Comparison of ENCODE assay signal across 8 cellular contexts in the genomic region with DNA sequence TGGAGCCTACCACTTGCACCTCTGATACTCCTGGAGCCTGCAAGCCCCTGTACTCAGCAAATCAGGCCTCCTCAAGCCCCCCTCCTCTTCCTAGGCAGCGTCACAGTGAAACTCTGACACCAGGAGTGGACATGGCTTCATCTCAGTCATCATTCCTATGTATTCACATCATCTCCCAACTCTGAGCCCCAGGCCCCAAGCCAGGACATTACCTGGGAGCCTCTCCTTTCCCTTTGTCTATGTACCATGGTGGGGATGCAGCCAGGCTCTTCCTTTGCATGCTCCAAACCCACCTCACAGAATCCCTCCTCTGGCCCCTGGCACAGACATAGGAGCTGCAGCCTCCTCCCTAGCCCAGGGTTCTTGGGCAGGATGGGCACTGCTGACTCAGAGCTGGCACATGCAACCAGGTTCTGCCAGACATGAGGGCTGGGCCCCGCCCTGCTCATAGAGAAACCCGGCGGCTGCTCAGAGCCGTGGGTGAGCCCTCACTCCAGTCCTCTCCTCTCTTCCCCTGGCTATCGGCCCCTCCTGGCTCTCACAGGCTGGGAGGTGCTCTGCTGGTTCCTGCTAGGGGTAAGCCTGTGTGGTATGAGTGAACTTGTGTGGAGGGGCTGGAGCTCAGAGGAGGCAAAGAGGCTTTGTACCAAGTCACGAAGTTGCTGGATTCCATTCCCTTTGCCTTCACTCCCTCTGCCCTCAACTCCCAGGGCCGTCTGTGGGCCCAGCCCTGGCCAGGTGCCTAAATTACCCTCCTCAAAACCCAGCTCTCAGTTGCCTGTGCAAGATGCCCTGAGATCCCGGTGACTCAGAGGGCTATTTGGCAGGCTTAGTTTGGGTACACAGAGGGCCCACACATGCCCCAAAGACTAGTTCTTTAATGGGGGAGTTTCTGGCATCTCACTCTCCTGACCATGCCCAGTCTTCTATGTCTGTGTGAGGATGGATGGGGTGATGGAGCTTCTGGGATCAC. TPM values are rescaled to one million over a fixed set of nuclear protein-coding genes. Genes with fewer than 3 reads are reported as not detected.
DNase-seq lines count a peak whose midpoint lies in the region; ATAC-seq, FAIRE-seq and TF ChIP-seq lines count a peak whose summit lies in the region.

No MANE protein-coding gene starts in this region.

- H3K9ac ChIP-seq in mucosa of rectum (ENCODE audit: low read depth in 1 of 2, low read length in 2 of 2) = no peak overlapping the region

- H3K27me3 ChIP-seq in bronchial epithelial cell (ENCODE audit: control insufficient read depth, insufficient read depth, low read length) (no peaks in the 10 kb centered on the region), mucosa of rectum (ENCODE audit: control insufficient read depth in 2 of 2, insufficient read depth in 2 of 2, low read length in 2 of 2) (peaks cover 0 to 2% of the 10 kb centered on the region in 2 donors), uterus (no peaks in the 10 kb centered on the region)

- intact Hi-C loops in uterus (cut with DNase I; ENCODE audit: low total_unique reads) = no loop called here

- TF ChIP-seq CTCF in bronchial epithelial cell (IDR thresholded peaks at IDR 0.05; ENCODE audit: insufficient read depth, low read length, severe bottlenecking) = no peak
- no peak for TF ChIP-seq CTCF in uterus (IDR thresholded peaks at IDR 0.05)

- no peak for ATAC-seq in HG02884 (IDR thresholded peaks at IDR 0.05; ENCODE audit: unreplicated experiment)

- H3K27ac ChIP-seq in mucosa of rectum (ENCODE audit: low read depth in 2 of 2, low read length in 2 of 2) = peak overlapping the region; percentile 65 to 66
- peak overlapping the region; percentile 87 to 93 for H3K27ac ChIP-seq in uterus

- peak; percentile 18 for FAIRE-seq in bronchial epithelial cell (lab: Jason Lieb, UNC)

- TF ChIP-seq POLR2A in uterus (IDR thresholded peaks at IDR 0.05) = no peak

- H3K4me3 ChIP-seq in bronchial epithelial cell (ENCODE audit: low read depth, low read length) (no peak overlapping the region), mucosa of rectum (ENCODE audit: low read length in 2 of 2) (no peak overlapping the region), uterus (no peak overlapping the region)

- no peaks in the 10 kb centered on the region for H3K9me3 ChIP-seq in mucosa of rectum (ENCODE audit: control insufficient read depth in 2 of 2, low read length in 2 of 2)
- H3K9me3 ChIP-seq in uterus = no peaks in the 10 kb centered on the region

- peaks cover 18 to 27% of the 10 kb centered on the region in 2 donors for H3K4me1 ChIP-seq in mucosa of rectum (ENCODE audit: control insufficient read depth in 2 of 2, insufficient read depth in 2 of 2, low read length in 2 of 2)
- no peaks in the 10 kb centered on the region for H3K4me1 ChIP-seq in uterus

- H3K36me3 ChIP-seq in bronchial epithelial cell (ENCODE audit: control insufficient read depth, insufficient read depth, low read length) (peaks cover 2% of the 10 kb centered on the region), mucosa of rectum (ENCODE audit: control insufficient read depth in 2 of 2, insufficient read depth in 2 of 2, low read length in 2 of 2) (no peaks in the 10 kb centered on the region), uterus (no peaks in the 10 kb centered on the region)

- DNase-seq in COLO829 (ENCODE audit: low spot score) = peak; percentile 42
- DNase-seq in SW 1271 (lab: John Stamatoyannopoulos, UW) = peak; percentile 68 to 73
- peak; percentile 90 for DNase-seq in bronchial epithelial cell (ENCODE audit: low read depth)
- peak in 1 of 2 donors; percentile 50 for DNase-seq in uterus
- DNase-seq in NCI-H1048 (lab: John Stamatoyannopoulos, UW) = no peak
- no peak for DNase-seq in NCI-H2081 (lab: John Stamatoyannopoulos, UW)

RNA-seq across cellular contexts. Expression of a gene that starts 1.9 kb away (rescaled TPM):
- 24.2 and 45.7 TPM in 2 replicates for total RNA-seq in bronchial epithelial cell
- 10 to 100 TPM in 3 of 4 donors, 1 to 10 TPM in 1; 9.7 to 41.5 (median 27.2) TPM for total RNA-seq in uterus

RNA-seq across cellular contexts. Expression of a gene that starts 7.7 kb away (rescaled TPM):
- total RNA-seq in bronchial epithelial cell (0.26 TPM in 2 replicates), uterus (1 to 10 TPM in 3 of 4 donors, not detected in 1; 1.5 to 2.8 (median 1.9) TPM)

RNA-seq across cellular contexts. Expression of a gene that starts 40.7 kb away (rescaled TPM):
- total RNA-seq in bronchial epithelial cell (121 and 171 TPM in 2 replicates), uterus (10 to 100 TPM in 1 of 4 donors, 1 to 10 TPM in 3; 1.8 to 18.7 (median 6.3) TPM)

Comparison
In these comparisons a context has a peak if more than half of its experiments do, and no peak if none do; other contexts are left out.
1. DNase-seq: peak in COLO829 (single experiment), SW 1271 (2 of 2) and bronchial epithelial cell (single experiment); none in NCI-H1048 (single experiment) and NCI-H2081 (0 of 2).